In the genomic region with DNA sequence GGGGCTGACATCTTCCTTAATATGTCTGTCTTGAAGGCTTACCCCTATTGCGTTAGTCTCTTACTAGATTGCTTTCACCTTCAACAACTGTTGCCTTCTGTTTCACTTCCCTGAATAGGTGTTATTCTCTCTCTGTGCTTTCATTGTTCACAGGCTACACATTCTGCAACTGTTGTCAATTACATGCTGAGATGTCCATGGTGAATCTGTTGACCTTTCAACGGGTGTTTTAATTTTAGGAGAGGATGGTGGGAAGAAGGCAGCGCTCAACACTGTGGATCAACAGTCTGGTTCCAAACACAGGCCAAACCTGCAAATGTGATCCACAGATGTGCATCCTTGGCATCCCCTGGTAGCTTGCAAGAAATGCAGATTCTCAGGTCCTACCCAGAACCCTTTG, we compare ENCODE assay signal across 13 cellular contexts.
DNase-seq lines count a peak whose midpoint lies in the region; ATAC-seq, FAIRE-seq and TF ChIP-seq lines count a peak whose summit lies in the region.
"Had no signal": no experiment of that assay in that cellular context is flagged by ENCODE, and none has a peak within 500 bp of the region (broad histone marks: within the 10 kb centered on the region; RNA-seq: fewer than 3 reads in every experiment).

No MANE protein-coding gene starts in this region.

- H3F3A ChIP-seq in neural progenitor cell (ENCODE audit: low read depth), result no peaks in the 10 kb centered on the region

- H3K4me1 ChIP-seq in neural progenitor cell, result peaks cover 3% of the 10 kb centered on the region
- no peaks in the 10 kb centered on the region for H3K4me1 ChIP-seq in HepG2 (ENCODE audit: insufficient read depth, low read length)

- H4K20me1 ChIP-seq in neural progenitor cell (ENCODE audit: low read depth) (no peaks in the 10 kb centered on the region), HepG2 (ENCODE audit: insufficient read depth, low read length) (no peaks in the 10 kb centered on the region)

- H3K4me2 ChIP-seq in neural progenitor cell (no peak overlapping the region), HepG2 (ENCODE audit: low read depth, low read length) (no peak overlapping the region)

- ATAC-seq in GM19025 (IDR thresholded peaks at IDR 0.05; ENCODE audit: low read depth, unreplicated experiment) (peak; percentile 92), HG02571 (IDR thresholded peaks at IDR 0.05; ENCODE audit: unreplicated experiment) (peak; percentile 88), HG03432 (IDR thresholded peaks at IDR 0.05; ENCODE audit: unreplicated experiment) (peak; percentile 86), HepG2 (no peak)
- ATAC-seq: gastroesophageal sphincter had no signal

- no peaks in the 10 kb centered on the region for H3K27me3 ChIP-seq in neural progenitor cell
- no peaks in the 10 kb centered on the region for H3K27me3 ChIP-seq in HepG2 (ENCODE audit: control insufficient read depth in 1 of 2, insufficient read depth in 2 of 2, low read length in 2 of 2)
- H3K27me3 ChIP-seq: gastroesophageal sphincter had no signal

- H2AFZ ChIP-seq in neural progenitor cell (replicated peaks) (no peak overlapping the region), HepG2 (ENCODE audit: low read length) (no peak overlapping the region)

- no peak for TF ChIP-seq RAD21 in HepG2 (CRISPR knock-in tag; IDR thresholded peaks at IDR 0.05)

- H3K27ac ChIP-seq in neural progenitor cell (no peak overlapping the region), HepG2 (ENCODE audit: extremely low read length, insufficient read depth, low read length) (no peak overlapping the region)

- peak overlapping the region; percentile 31 for H3K27ac Mint-ChIP-seq in neural progenitor cell

- H3K36me3 Mint-ChIP-seq in neural progenitor cell, result no peaks in the 10 kb centered on the region

- peaks cover 2% of the 10 kb centered on the region for H3K27me3 Mint-ChIP-seq in neural progenitor cell (ENCODE audit: insufficient read depth, low read depth)

- no peaks in the 10 kb centered on the region for H3K9me3 Mint-ChIP-seq in neural progenitor cell
- H3K9me3 Mint-ChIP-seq: nephron had no signal

- TF ChIP-seq CTCF in neural progenitor cell (IDR thresholded peaks at IDR 0.05) (no peak), HepG2 (CRISPR knock-in tag; IDR thresholded peaks at IDR 0.05) (no peak)

- H3K9me3 ChIP-seq in neural progenitor cell (ENCODE audit: low read depth), result no peaks in the 10 kb centered on the region
- no peaks in the 10 kb centered on the region for H3K9me3 ChIP-seq in HepG2 (ENCODE audit: low read length)
- H3K9me3 ChIP-seq: gastroesophageal sphincter had no signal

- H3K4me1 Mint-ChIP-seq in neural progenitor cell, result peaks cover 12% of the 10 kb centered on the region

- in situ Hi-C loops in HepG2 (cut with HindIII; ENCODE audit: extremely low pct_ligation_motif_present, low pct_unique_long_range_greater_than_20kb), result no loop called here

- TF ChIP-seq EP300 in HepG2 (IDR thresholded peaks at IDR 0.05; ENCODE audit: low read depth in 2 of 2, low read length in 2 of 2) (no peak), HepG2 (CRISPR knock-in tag; IDR thresholded peaks at IDR 0.05; ENCODE audit: borderline replicate concordance) (no peak)

- no peak overlapping the region for H3K4me3 ChIP-seq in neural progenitor cell
- H3K4me3 ChIP-seq in HepG2 (replicated peaks in 1 of 3; ENCODE audit: insufficient read depth in 1 of 3, low read depth in 2 of 3, low read length in 3 of 3), result no peak overlapping the region
- H3K4me3 ChIP-seq: gastroesophageal sphincter, smooth muscle cell had no signal

- 48% methylated on average over 3 of the region's 3 CpGs for WGBS in HepG2 (ENCODE audit: low lambda C conversion rate)

- no peaks in the 10 kb centered on the region for H3K36me3 ChIP-seq in neural progenitor cell
- no peaks in the 10 kb centered on the region for H3K36me3 ChIP-seq in HepG2 (replicated peaks in 1 of 2; ENCODE audit: control insufficient read depth in 1 of 2, insufficient read depth in 2 of 2, low read length in 2 of 2)
- H3K36me3 ChIP-seq: gastroesophageal sphincter had no signal

- CTCF ChIA-PET in HepG2 (lab: Yijun Ruan, JAX; ENCODE audit: low intra/inter-chr PET ratio, low total read pairs), result no interaction called here

- H3K79me2 ChIP-seq in neural progenitor cell (ENCODE audit: low read depth) (no peaks in the 10 kb centered on the region), HepG2 (ENCODE audit: insufficient read depth, low read length) (no peaks in the 10 kb centered on the region)

- TF ChIP-seq POLR2A in HepG2 (IDR thresholded peaks at IDR 0.05; ENCODE audit: insufficient read depth in 1 of 2, low read depth in 2 of 2, low read length in 2 of 2), result no peak

- H3K9ac ChIP-seq in neural progenitor cell (no peak overlapping the region), HepG2 (ENCODE audit: insufficient read depth, low read depth, low read length) (no peak overlapping the region)

- intact Hi-C loops in HepG2 (cut with micrococcal nuclease; ENCODE audit: unreplicated experiment), result no loop called here

- BruUV-seq in HepG2 (replicated peaks; lab: Mats Ljungman, UMichigan), result no TSS peak

- DNase-seq in neural progenitor cell (ENCODE audit: low spot score) (no peak), HepG2 (ENCODE audit: low spot score) (no peak), activated T-cell treated with anti-CD3 and anti-CD28 coated beads for 4 hours (no peak), retina (no peak)
- DNase-seq: HCEC 1CT, KG1, NCI-H345 had no signal

- POLR2A ChIA-PET in HepG2 (lab: Yijun Ruan, JAX), result no interaction called here

- FAIRE-seq in HepG2 (lab: Jason Lieb, UNC), result no peak

- no peak overlapping the region for H3K4me3 Mint-ChIP-seq in neural progenitor cell
- H3K4me3 Mint-ChIP-seq: nephron had no signal

TF ChIP-seq in HepG2, 621 proteins besides CTCF, POLR2A, EP300 and RAD21 (continues in another document):
- TF ChIP-seq, protein P1, sequence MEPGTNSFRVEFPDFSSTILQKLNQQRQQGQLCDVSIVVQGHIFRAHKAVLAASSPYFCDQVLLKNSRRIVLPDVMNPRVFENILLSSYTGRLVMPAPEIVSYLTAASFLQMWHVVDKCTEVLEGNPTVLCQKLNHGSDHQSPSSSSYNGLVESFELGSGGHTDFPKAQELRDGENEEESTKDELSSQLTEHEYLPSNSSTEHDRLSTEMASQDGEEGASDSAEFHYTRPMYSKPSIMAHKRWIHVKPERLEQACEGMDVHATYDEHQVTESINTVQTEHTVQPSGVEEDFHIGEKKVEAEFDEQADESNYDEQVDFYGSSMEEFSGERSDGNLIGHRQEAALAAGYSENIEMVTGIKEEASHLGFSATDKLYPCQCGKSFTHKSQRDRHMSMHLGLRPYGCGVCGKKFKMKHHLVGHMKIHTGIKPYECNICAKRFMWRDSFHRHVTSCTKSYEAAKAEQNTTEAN (CRISPR knock-in tag; conservative IDR thresholded peaks at IDR 0.05), result no peak
- TF ChIP-seq NFATC3 (CRISPR knock-in tag; IDR thresholded peaks at IDR 0.05) (no peak), ZNF430 (CRISPR knock-in tag; IDR thresholded peaks at IDR 0.05) (no peak), NCOA2 (CRISPR knock-in tag; IDR thresholded peaks at IDR 0.05) (no peak), SRF (IDR thresholded peaks at IDR 0.05; ENCODE audit: low read depth, low read length) (no peak), ZSCAN12 (CRISPR knock-in tag; IDR thresholded peaks at IDR 0.05) (no peak), SMAD9 (CRISPR knock-in tag; IDR thresholded peaks at IDR 0.05) (no peak)
- TF ChIP-seq, protein P2, sequence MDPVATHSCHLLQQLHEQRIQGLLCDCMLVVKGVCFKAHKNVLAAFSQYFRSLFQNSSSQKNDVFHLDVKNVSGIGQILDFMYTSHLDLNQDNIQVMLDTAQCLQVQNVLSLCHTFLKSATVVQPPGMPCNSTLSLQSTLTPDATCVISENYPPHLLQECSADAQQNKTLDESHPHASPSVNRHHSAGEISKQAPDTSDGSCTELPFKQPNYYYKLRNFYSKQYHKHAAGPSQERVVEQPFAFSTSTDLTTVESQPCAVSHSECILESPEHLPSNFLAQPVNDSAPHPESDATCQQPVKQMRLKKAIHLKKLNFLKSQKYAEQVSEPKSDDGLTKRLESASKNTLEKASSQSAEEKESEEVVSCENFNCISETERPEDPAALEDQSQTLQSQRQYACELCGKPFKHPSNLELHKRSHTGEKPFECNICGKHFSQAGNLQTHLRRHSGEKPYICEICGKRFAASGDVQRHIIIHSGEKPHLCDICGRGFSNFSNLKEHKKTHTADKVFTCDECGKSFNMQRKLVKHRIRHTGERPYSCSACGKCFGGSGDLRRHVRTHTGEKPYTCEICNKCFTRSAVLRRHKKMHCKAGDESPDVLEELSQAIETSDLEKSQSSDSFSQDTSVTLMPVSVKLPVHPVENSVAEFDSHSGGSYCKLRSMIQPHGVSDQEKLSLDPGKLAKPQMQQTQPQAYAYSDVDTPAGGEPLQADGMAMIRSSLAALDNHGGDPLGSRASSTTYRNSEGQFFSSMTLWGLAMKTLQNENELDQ (CRISPR knock-in tag; IDR thresholded peaks at IDR 0.05; ENCODE audit: borderline replicate concordance), result no peak
